19 cellular contexts compared by ENCODE assay signal in genomic region chr9:35341021-35341420, GRCh38.
DNase-seq lines count a peak whose midpoint lies in the region; ATAC-seq, FAIRE-seq and TF ChIP-seq lines count a peak whose summit lies in the region.
"Had no signal": no experiment of that assay in that cellular context is flagged by ENCODE, and none has a peak within 500 bp of the region (broad histone marks: within the 10 kb centered on the region; RNA-seq: fewer than 3 reads in every experiment).

No MANE protein-coding gene starts in this region.

- POLR2A ChIA-PET in GM12878 (lab: Charles Lee): no interaction called here

- H3K27me3 Mint-ChIP-seq in nephron (ENCODE audit: low read depth): no peaks in the 10 kb centered on the region

- H3K9me3 ChIP-seq in heart right ventricle (no peaks in the 10 kb centered on the region), GM12878 (replicated peaks; ENCODE audit: control insufficient read depth, insufficient read depth, low read length) (no peaks in the 10 kb centered on the region)
- H3K9me3 ChIP-seq: A549 had no signal

- no peak for FAIRE-seq in GM12878 (lab: Jason Lieb, UNC)
- FAIRE-seq: A549, urothelium cell line had no signal

- H3K4me3 Mint-ChIP-seq in nephron: peak overlapping the region in 1 of 3 experiments; percentile 61
- H3K4me3 Mint-ChIP-seq: activated naive CD4-positive, alpha-beta T cell treated with anti-CD3 and anti-CD28 coated beads, Interleukin-2, amount 50 U/mL, for 24 hours; T-helper 1 cell treated with Interleukin-12 subunit alpha and Interleukin-12 subunit beta and Interleukin-4 antibody, amounts not matched to agents 30 μg/mL and 1 μg/mL, for 36 hours had no signal

- RAD21 ChIA-PET in GM12878 (lab: Charles Lee; ENCODE audit: unreplicated experiment): no interaction called here

- WGBS in heart right ventricle, 2 donors: 82 to 91% methylated on average over 2 of the region's 2 CpGs
- WGBS in GM12878 (ENCODE audit: insufficient coverage, insufficient replicate concordance, low lambda C conversion rate, missing lambda C conversion rate): 0% methylated on average over 2 of the region's 2 CpGs

- peaks cover 0 to 18% (median 0%) of the 10 kb centered on the region in 9 donors for H3K36me3 ChIP-seq in heart right ventricle
- no peaks in the 10 kb centered on the region for H3K36me3 ChIP-seq in GM12878 (ENCODE audit: control insufficient read depth in 2 of 2, insufficient read depth in 2 of 2, low read length in 1 of 2)

- BruUV-seq in GM12878 (replicated peaks; lab: Mats Ljungman, UMichigan): no TSS peak

- SMC1A ChIA-PET in GM12878 (lab: Charles Lee; ENCODE audit: uncharacterized antibody, unreplicated experiment): no interaction called here

- no peaks in the 10 kb centered on the region for H3K79me2 ChIP-seq in GM12878 (ENCODE audit: control insufficient read depth, insufficient read depth, low read length)

- no peak overlapping the region for H2AFZ ChIP-seq in GM12878 (ENCODE audit: control insufficient read depth, low read depth, low read length)

- no peak for TF ChIP-seq EP300 in GM12878 (IDR thresholded peaks at IDR 0.05; ENCODE audit: borderline replicate concordance in 1 of 2, control insufficient read depth in 1 of 2, low read depth in 2 of 2, low read length in 2 of 2)

- TF ChIP-seq POLR2A in GM12878 (IDR thresholded peaks at IDR 0.05; ENCODE audit: low read depth, low read length): no peak

- peak overlapping the region in 8 of 10 donors; percentile 35 to 70 (median 54) for H3K27ac ChIP-seq in heart right ventricle
- H3K27ac ChIP-seq in GM12878 (ENCODE audit: control insufficient read depth, insufficient read depth): no peak overlapping the region
- H3K27ac ChIP-seq: A549, epithelial cell of prostate had no signal

- H3K27me3 ChIP-seq in heart right ventricle: no peaks in the 10 kb centered on the region
- H3K27me3 ChIP-seq in GM12878 (replicated peaks in 1 of 2; ENCODE audit: control insufficient read depth in 2 of 2, insufficient read depth in 2 of 2, low read length in 1 of 2): no peaks in the 10 kb centered on the region

- H3K9ac ChIP-seq in GM12878 (ENCODE audit: control insufficient read depth, insufficient read depth, low read length): no peak overlapping the region

- no peaks in the 10 kb centered on the region for H4K20me1 ChIP-seq in GM12878 (ENCODE audit: control insufficient read depth, insufficient read depth)

- H3K4me1 Mint-ChIP-seq in nephron: peaks cover 24% of the 10 kb centered on the region
- H3K4me1 Mint-ChIP-seq: activated naive CD4-positive, alpha-beta T cell treated with anti-CD3 and anti-CD28 coated beads, Interleukin-2, amount 50 U/mL, for 24 hours had no signal

- no peak for TF ChIP-seq RAD21 in GM12878 (IDR thresholded peaks at IDR 0.05; ENCODE audit: insufficient read depth, low read depth, low read length)

- intact Hi-C loops in heart right ventricle (cut with DNase I): loop anchor here in 1 of 10 donors (10.0 kb wide), 1 partner anchor 176 kb away; the partner anchor contains the start of gene UNC13B
- intact Hi-C loops in Right ventricle myocardium superior (cut with DNase I): no loop called here
- intact Hi-C loops in GM12878 (cut with micrococcal nuclease; ENCODE audit: unreplicated experiment): no loop called here

- CTCF ChIA-PET in GM12878 (lab: Yijun Ruan, JAX): no interaction called here

- peak overlapping the region; percentile 25 to 71 (median 39) for H3K27ac Mint-ChIP-seq in nephron
- H3K27ac Mint-ChIP-seq: activated naive CD4-positive, alpha-beta T cell treated with anti-CD3 and anti-CD28 coated beads, Interleukin-2, amount 50 U/mL, for 24 hours; T-helper 1 cell treated with Interleukin-12 subunit alpha and Interleukin-12 subunit beta and Interleukin-4 antibody, amounts not matched to agents 30 μg/mL and 1 μg/mL, for 36 hours had no signal

- H3K9me3 Mint-ChIP-seq in nephron: no peaks in the 10 kb centered on the region
- H3K9me3 Mint-ChIP-seq: activated naive CD4-positive, alpha-beta T cell treated with anti-CD3 and anti-CD28 coated beads, Interleukin-2, amount 50 U/mL, for 24 hours; T-helper 1 cell treated with Interleukin-12 subunit alpha and Interleukin-12 subunit beta and Interleukin-4 antibody, amounts not matched to agents 30 μg/mL and 1 μg/mL, for 36 hours had no signal

- H3K4me2 ChIP-seq in GM12878 (ENCODE audit: control insufficient read depth, insufficient read depth): peak overlapping the region; percentile 30; the same call in 1 of the 2 replicates
- H3K4me2 ChIP-seq: A549 had no signal

- H3K4me1 ChIP-seq in heart right ventricle (peaks cover 5 to 51% (median 33%) of the 10 kb centered on the region in 9 donors), GM12878 (ENCODE audit: control insufficient read depth, insufficient read depth, low read length) (peaks cover 4% of the 10 kb centered on the region; the same call in 1 of the 2 replicates)
- H3K4me1 ChIP-seq: A549 had no signal

- H3K4me3 ChIP-seq in heart right ventricle (peak overlapping the region in 4 of 10 donors; percentile 33 to 42 (median 33)), GM12878 (no peak overlapping the region)
- H3K4me3 ChIP-seq: A549 had no signal

- DNase-seq in heart right ventricle (no peak), Right ventricle myocardium superior (no peak), GM12878 (ENCODE audit: low read depth, low spot score) (no peak), NAMALWA (ENCODE audit: low spot score) (no peak), medulla oblongata (ENCODE audit: extremely low spot score) (no peak), NK-92 (lab: John Stamatoyannopoulos, UW; ENCODE audit: unreplicated experiment) (no peak)
- DNase-seq in activated CD4-positive, alpha-beta T cell treated with anti-CD3 and anti-CD28 coated beads for 48 hours: no peak
- DNase-seq: activated CD8-positive, alpha-beta memory T cell treated with anti-CD3 and anti-CD28 coated beads, Interleukin-2, amount 50 U/mL, for 4 hours; NCI-H345; stimulated activated CD4-positive, alpha-beta T cell treated with anti-CD3 and anti-CD28 coated beads, Interleukin-2, amount 100 ng/mL, for 24 hours; stimulated activated CD8-positive, alpha-beta memory T cell treated with anti-CD3 and anti-CD28 coated beads, Interleukin-4, amount 100 ng/mL, for 48 hours had no signal

- no peaks in the 10 kb centered on the region for H3K36me3 Mint-ChIP-seq in nephron (ENCODE audit: low read depth)
- H3K36me3 Mint-ChIP-seq: activated naive CD4-positive, alpha-beta T cell treated with anti-CD3 and anti-CD28 coated beads, Interleukin-2, amount 50 U/mL, for 24 hours had no signal

- ATAC-seq in heart right ventricle: peak in 1 of 8 donors; percentile 2
- ATAC-seq in Right ventricle myocardium superior (ENCODE audit: poor library complexity): no peak
- ATAC-seq in GM12878: no peak
- ATAC-seq: A549; activated CD4-positive, CD25-positive, alpha-beta regulatory T cell treated with anti-CD3 and anti-CD28 coated beads, Interleukin-2, amount 50 U/mL, for 24 hours; Panc1 had no signal

- TF ChIP-seq CTCF in heart right ventricle (IDR thresholded peaks at IDR 0.05): no peak
- TF ChIP-seq CTCF in GM12878 (IDR thresholded peaks at IDR 0.05 in 2 of 3, conservative IDR thresholded peaks at IDR 0.05 in 1 of 3; ENCODE audit: control insufficient read depth in 2 of 3, extremely low read depth in 1 of 3, insufficient read depth in 1 of 3, low read depth in 3 of 3, low read length in 3 of 3): no peak
- no peak for TF ChIP-seq CTCF in nephron (IDR thresholded peaks at IDR 0.05; ENCODE audit: unreplicated experiment in 3 of 3)

- in situ Hi-C loops in GM12878 (cut with MboI): no loop called here

TF ChIP-seq in GM12878, 131 proteins besides CTCF, POLR2A, EP300 and RAD21 (continues in another document):
- TF ChIP-seq ZBTB40 (IDR thresholded peaks at IDR 0.05; ENCODE audit: borderline replicate concordance): no peak
- TF ChIP-seq TAF1 (IDR thresholded peaks at IDR 0.05; ENCODE audit: borderline replicate concordance, low read depth, low read length): no peak
